ENCODE assay signal across 24 cellular contexts in genomic region chr18:5909130-5909529, GRCh38. TPM values are rescaled to one million over a fixed set of nuclear protein-coding genes. Genes with fewer than 3 reads are reported as not detected.
DNase-seq lines count a peak whose midpoint lies in the region; ATAC-seq and TF ChIP-seq lines count a peak whose summit lies in the region.
"Had no signal": no experiment of that assay in that cellular context is flagged by ENCODE, and none has a peak within 500 bp of the region (broad histone marks: within the 10 kb centered on the region; RNA-seq: fewer than 3 reads in every experiment).

No MANE protein-coding gene starts in this region.

- H3K9me3 Mint-ChIP-seq in activated T-cell treated with anti-CD3 and anti-CD28 coated beads, Interleukin-2, amount 50 U/mL, for 72 hours: peaks cover 0 to 2% of the 10 kb centered on the region in 2 donors
- no peaks in the 10 kb centered on the region for H3K9me3 Mint-ChIP-seq in activated T-cell treated with anti-CD3 and anti-CD28 coated beads, Interleukin-2, amount 50 U/mL, for 4 hours

- H3K4me3 ChIP-seq in fibroblast of the aortic adventitia (ENCODE audit: low read depth, low read length): no peak overlapping the region
- H3K4me3 ChIP-seq in psoas muscle: no peak overlapping the region
- H3K4me3 ChIP-seq: BLaER1 treated with 17β-estradiol and CSF1 and Interleukin-3, amounts not matched to agents 10 nM and 100 nM; GM12878 had no signal

- H3K4me1 ChIP-seq in psoas muscle: no peaks in the 10 kb centered on the region
- H3K4me1 ChIP-seq: Caco-2 had no signal

- no peak for ATAC-seq in activated T-cell treated with anti-CD3 and anti-CD28 coated beads, Interleukin-2, amount 50 U/mL, for 72 hours (replicated peaks in 1 of 2)
- no peak for ATAC-seq in activated T-cell treated with anti-CD3 and anti-CD28 coated beads, Interleukin-2, amount 50 U/mL, for 4 hours
- no peak for ATAC-seq in GM18505 (IDR thresholded peaks at IDR 0.05; ENCODE audit: unreplicated experiment)
- ATAC-seq in psoas muscle: no peak
- ATAC-seq: GM12878, HCT116 had no signal

- H3K36me3 Mint-ChIP-seq in activated T-cell treated with anti-CD3 and anti-CD28 coated beads, Interleukin-2, amount 50 U/mL, for 72 hours (ENCODE audit: insufficient read depth in 2 of 2): no peaks in the 10 kb centered on the region
- H3K36me3 Mint-ChIP-seq in activated T-cell treated with anti-CD3 and anti-CD28 coated beads, Interleukin-2, amount 50 U/mL, for 4 hours (ENCODE audit: insufficient read depth): no peaks in the 10 kb centered on the region
- H3K36me3 Mint-ChIP-seq: CD4-positive, alpha-beta memory T cell; IgD-negative memory B cell had no signal

- no peaks in the 10 kb centered on the region for H3K9me3 ChIP-seq in psoas muscle
- H3K9me3 ChIP-seq: Caco-2 had no signal

- H3K36me3 ChIP-seq in psoas muscle (ENCODE audit: insufficient read depth in 1 of 2, low read depth in 1 of 2): no peaks in the 10 kb centered on the region
- H3K36me3 ChIP-seq: BLaER1 treated with 17β-estradiol and CSF1 and Interleukin-3, amounts not matched to agents 10 nM and 100 nM had no signal

- intact Hi-C loops in psoas muscle (cut with DNase I): loop anchor here in 1 of 2 donors (10.0 kb wide), 1 partner anchor 56 kb away; no protein-coding TSS in a partner anchor

- no peak overlapping the region for H3K27ac ChIP-seq in psoas muscle
- H3K27ac ChIP-seq: 22Rv1; BLaER1 treated with 17β-estradiol and CSF1 and Interleukin-3, amounts not matched to agents 10 nM and 100 nM had no signal

- H3K4me1 Mint-ChIP-seq in activated T-cell treated with anti-CD3 and anti-CD28 coated beads, Interleukin-2, amount 50 U/mL, for 72 hours (ENCODE audit: low read depth): no peaks in the 10 kb centered on the region
- no peaks in the 10 kb centered on the region for H3K4me1 Mint-ChIP-seq in activated T-cell treated with anti-CD3 and anti-CD28 coated beads, Interleukin-2, amount 50 U/mL, for 4 hours (ENCODE audit: low read depth)
- H3K4me1 Mint-ChIP-seq: CD4-positive, alpha-beta memory T cell; IgD-negative memory B cell had no signal

- peaks cover 0 to 5% (median 0%) of the 10 kb centered on the region in 3 donors for H3K27me3 ChIP-seq in psoas muscle (ENCODE audit: insufficient read depth in 3 of 3, low read length in 2 of 3)
- H3K27me3 ChIP-seq: BLaER1 treated with 17β-estradiol and CSF1 and Interleukin-3, amounts not matched to agents 10 nM and 100 nM had no signal

- TF ChIP-seq CTCF in fibroblast of the aortic adventitia (IDR thresholded peaks at IDR 0.05; ENCODE audit: insufficient read depth, low read length): no peak
- TF ChIP-seq CTCF in psoas muscle (IDR thresholded peaks at IDR 0.05): no peak

- no peak overlapping the region for H3K4me3 Mint-ChIP-seq in activated T-cell treated with anti-CD3 and anti-CD28 coated beads, Interleukin-2, amount 50 U/mL, for 72 hours
- no peak overlapping the region for H3K4me3 Mint-ChIP-seq in activated T-cell treated with anti-CD3 and anti-CD28 coated beads, Interleukin-2, amount 50 U/mL, for 4 hours
- H3K4me3 Mint-ChIP-seq: CD4-positive, alpha-beta memory T cell; IgD-negative memory B cell had no signal

- no peak for TF ChIP-seq POLR2A in GM18505 (IDR thresholded peaks at IDR 0.05; ENCODE audit: borderline replicate concordance, extremely low read depth, insufficient read depth, insufficient read length)

- WGBS in psoas muscle, 3 donors: 81 to 85% (median 82%) methylated on average over 2 of the region's 2 CpGs

- DNase-seq in activated T-cell treated with anti-CD3 and anti-CD28 coated beads, Interleukin-2, amount 50 U/mL, for 72 hours: no peak
- no peak for DNase-seq in activated T-cell treated with anti-CD3 and anti-CD28 coated beads, Interleukin-2, amount 50 U/mL, for 4 hours
- DNase-seq in dedifferentiated amniotic fluid mesenchymal stem cell (ENCODE audit: extremely low spot score) (peak; percentile 20), fibroblast of the aortic adventitia (ENCODE audit: low read depth) (peak; percentile 57), GOT3 (lab: John Stamatoyannopoulos, UW) (no peak), NCI-H1092 treated with DMSO at 0.1 percent for 48 hours (lab: John Stamatoyannopoulos, UW) (no peak), psoas muscle (no peak)
- DNase-seq: ACHN; Caco-2; CD4-positive, alpha-beta memory T cell; DND-41; NCI-H1105 treated with DMSO at 0.1 percent for 48 hours; NCI-H2081; NCI-H2171; NCI-H446; NCI-H526; OCI-M1; Right ventricle myocardium superior had no signal

- peak overlapping the region; percentile 9 for H3K27ac Mint-ChIP-seq in activated T-cell treated with anti-CD3 and anti-CD28 coated beads, Interleukin-2, amount 50 U/mL, for 72 hours
- H3K27ac Mint-ChIP-seq: CD4-positive, alpha-beta memory T cell; IgD-negative memory B cell had no signal

- peaks cover 40% of the 10 kb centered on the region for H3K27me3 Mint-ChIP-seq in activated T-cell treated with anti-CD3 and anti-CD28 coated beads, Interleukin-2, amount 50 U/mL, for 72 hours (ENCODE audit: low read depth)
- peaks cover 3% of the 10 kb centered on the region for H3K27me3 Mint-ChIP-seq in activated T-cell treated with anti-CD3 and anti-CD28 coated beads, Interleukin-2, amount 50 U/mL, for 4 hours (ENCODE audit: low read depth)
- H3K27me3 Mint-ChIP-seq: CD4-positive, alpha-beta memory T cell had no signal

RNA-seq across cellular contexts. Expression of gene TMEM200C, which starts 13.8 kb away (rescaled TPM):
- total RNA-seq in activated T-cell treated with anti-CD3 and anti-CD28 coated beads, Interleukin-2, amount 50 U/mL, for 72 hours: not detected
- total RNA-seq in activated T-cell treated with anti-CD3 and anti-CD28 coated beads, Interleukin-2, amount 50 U/mL, for 4 hours: not detected
- 0.33 and 0.36 TPM in 2 replicates for total RNA-seq in fibroblast of the aortic adventitia (ENCODE audit: low replicate concordance)
- under 1 TPM in 3 of 4 donors, not detected in 1; 0.04 to 0.15 (median 0.08) TPM for total RNA-seq in psoas muscle
- under 1 TPM in 2 of 3 donors, not detected in 1; under 0.01 to 0.03 TPM for polyA plus RNA-seq in psoas muscle
- total RNA-seq: CD4-positive, alpha-beta memory T cell; GM12878 had no signal
- polyA plus RNA-seq: CD4-positive, alpha-beta memory T cell; GM12878; IgD-negative memory B cell had no signal

Comparison
In these comparisons a context has a peak if more than half of its experiments do, and no peak if none do; other contexts are left out.
1. DNase-seq: peak in dedifferentiated amniotic fluid mesenchymal stem cell (single experiment) and fibroblast of the aortic adventitia (single experiment); none in activated T-cell treated with anti-CD3 and anti-CD28 coated beads, Interleukin-2, amount 50 U/mL, for 72 hours (0 of 2), activated T-cell treated with anti-CD3 and anti-CD28 coated beads, Interleukin-2, amount 50 U/mL, for 4 hours (single experiment), GOT3 (single experiment), NCI-H1092 treated with DMSO at 0.1 percent for 48 hours (single experiment) and psoas muscle (0 of 2).